Comparison of ENCODE assay signal across 1 cellular context in the genomic region with DNA sequence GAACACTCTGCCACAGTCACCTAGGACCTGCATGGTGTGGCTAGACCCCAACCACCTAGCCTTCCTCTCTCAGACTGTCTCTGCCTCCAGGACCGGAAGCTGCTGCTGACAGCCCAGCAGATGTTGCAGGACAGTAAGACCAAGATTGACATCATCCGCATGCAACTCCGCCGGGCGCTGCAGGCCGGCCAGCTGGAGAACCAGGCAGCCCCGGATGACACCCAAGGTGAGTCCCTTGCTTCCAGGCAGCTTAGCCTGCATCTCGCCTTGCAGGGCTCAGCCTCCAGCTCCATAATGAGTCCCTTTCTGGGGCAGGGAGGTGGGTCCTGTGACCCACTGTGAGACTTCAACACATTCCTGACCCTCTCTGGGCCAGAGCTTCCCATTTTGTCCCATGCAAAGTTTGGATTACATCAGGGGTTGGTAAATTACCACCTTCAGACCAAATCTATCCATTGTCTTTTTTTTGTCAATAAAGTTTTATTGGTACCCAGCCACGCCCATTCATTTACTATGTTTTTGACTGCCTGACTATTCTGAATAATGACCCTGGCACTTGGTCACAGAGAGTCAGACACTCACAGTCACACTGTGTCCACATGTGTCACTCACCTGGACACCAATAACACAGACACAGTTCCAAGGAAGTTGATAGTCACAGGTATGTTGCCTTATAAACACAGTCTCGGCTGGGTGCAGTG.
A peak's percentile ranks its signal among the peaks of the same experiment; 100 is the strongest.
TF ChIP-seq lines count a peak whose summit lies in the region.

No MANE protein-coding gene starts in this region.

TF ChIP-seq in HepG2, 621 proteins besides CTCF, POLR2A, EP300 and RAD21:
- TF ChIP-seq MEIS2 (CRISPR knock-in tag; IDR thresholded peaks at IDR 0.05), result no peak
- TF ChIP-seq ZBTB40 (IDR thresholded peaks at IDR 0.05), result peak; percentile 81
- peak; percentile 98 for TF ChIP-seq ZBTB40 (CRISPR knock-in tag; IDR thresholded peaks at IDR 0.05)
- no peak for TF ChIP-seq PCBP1 (IDR thresholded peaks at IDR 0.05; ENCODE audit: borderline replicate concordance, low read depth, low read length)
